ENCODE assay signal across 22 cellular contexts in the genomic region with DNA sequence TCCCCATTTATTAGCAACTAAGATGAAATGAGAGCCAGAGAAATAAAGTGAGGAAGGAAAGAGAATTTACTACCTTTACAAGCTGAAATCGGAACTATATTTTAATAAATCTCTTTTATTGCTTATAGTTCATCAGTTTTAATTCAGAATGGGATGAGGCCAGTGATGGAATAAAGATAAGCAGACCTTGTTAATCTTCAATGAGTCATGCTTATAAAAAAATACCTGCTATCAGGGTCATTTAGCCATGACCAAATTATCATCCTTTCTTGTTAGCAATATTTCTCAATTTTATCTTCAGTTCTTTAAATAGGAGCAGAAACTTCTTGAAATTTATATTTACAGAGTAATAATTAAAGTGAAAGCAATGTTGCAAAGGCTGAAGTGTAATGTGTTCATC. TPM values are rescaled to one million over a fixed set of nuclear protein-coding genes. Genes with fewer than 3 reads are reported as not detected.
"Had no signal": no experiment of that assay in that cellular context is flagged by ENCODE, and none has a peak within 500 bp of the region (broad histone marks: within the 10 kb centered on the region; RNA-seq: fewer than 3 reads in every experiment).

No MANE protein-coding gene starts in this region.

- H3K27ac ChIP-seq: coronary artery, dorsolateral prefrontal cortex, epithelial cell of prostate, esophagus squamous epithelium, gastrocnemius medialis, heart right ventricle, left lung, lower lobe of right lung had no signal

- H3K27me3 ChIP-seq: esophagus squamous epithelium, gastrocnemius medialis, heart right ventricle, left lung had no signal

- DNase-seq: dorsolateral prefrontal cortex; effector CD4-positive, alpha-beta T cell; effector memory CD4-positive, alpha-beta T cell; endodermal cell; erythroblast; esophagus squamous epithelium; foreskin melanocyte; gastrocnemius medialis; glutamatergic neuron; head of caudate nucleus; heart right ventricle; hippocampal formation; left cardiac atrium; left lung; left ventricle myocardium superior; lower lobe of right lung; mesendoderm; midbrain had no signal

- H3K4me1 ChIP-seq: gastrocnemius medialis, heart right ventricle, left lung, lower lobe of right lung had no signal

- ATAC-seq: esophagus mucosa, gastrocnemius medialis, heart right ventricle, left lung, left ventricle myocardium superior, lower lobe of right lung had no signal

- H3K4me3 ChIP-seq: coronary artery, dorsolateral prefrontal cortex, esophagus squamous epithelium, gastrocnemius medialis, heart right ventricle, left lung, lower lobe of right lung had no signal

- H3K9me3 ChIP-seq: esophagus squamous epithelium, gastrocnemius medialis, heart right ventricle, left lung, lower lobe of right lung had no signal

- H3K36me3 ChIP-seq: esophagus squamous epithelium, gastrocnemius medialis, heart right ventricle, left lung, lower lobe of right lung had no signal

RNA-seq across cellular contexts. Expression of a gene that starts 26.1 kb away (rescaled TPM):
- total RNA-seq: gastrocnemius medialis, mononuclear cell had no signal
